ENCODE assay signal across 33 cellular contexts in genomic region chr10:59088912-59089573, GRCh38.
"Had no signal": no experiment of that assay in that cellular context is flagged by ENCODE, and none has a peak within 500 bp of the region (broad histone marks: within the 10 kb centered on the region; RNA-seq: fewer than 3 reads in every experiment).

No MANE protein-coding gene starts in this region.

- H3K9ac ChIP-seq: parathyroid adenoma had no signal

- H3K27ac ChIP-seq: ovary, parathyroid adenoma, psoas muscle, skin epidermis, spleen, suprapubic skin, testis, tibial artery, transverse colon, upper lobe of right lung, uterus had no signal

- H3K4me1 Mint-ChIP-seq: naive B cell; naive thymus-derived CD8-positive, alpha-beta T cell; nephron progenitor cell; stimulated activated memory B cell treated with anti-CD40 and anti-IgM and Interleukin-4, amounts not matched to agents 10 μg/mL and 1 μg/mL and 100 μg/mL, for 72 hours; stimulated activated naive CD8-positive, alpha-beta T cell treated with anti-CD3 and anti-CD28 coated beads, Interleukin-15, amount 100 ng/mL, for 72 hours had no signal

- H3K4me2 ChIP-seq: smooth muscle cell had no signal

- H3K4me3 Mint-ChIP-seq: naive B cell; naive thymus-derived CD8-positive, alpha-beta T cell; natural killer cell treated with Interleukin-12 subunit alpha and Interleukin-12 subunit beta and Interleukin-15 and Interleukin-18, amount 100 ng/mL, for 72 hours; nephron progenitor cell; neural crest cell; stimulated activated memory B cell treated with anti-CD40 and anti-IgM and Interleukin-4, amounts not matched to agents 10 μg/mL and 1 μg/mL and 100 μg/mL, for 72 hours; stimulated activated naive CD8-positive, alpha-beta T cell treated with anti-CD3 and anti-CD28 coated beads, Interleukin-15, amount 100 ng/mL, for 72 hours; type B pancreatic cell had no signal

- H3K36me3 Mint-ChIP-seq: naive B cell; naive thymus-derived CD8-positive, alpha-beta T cell; natural killer cell treated with Interleukin-12 subunit alpha and Interleukin-12 subunit beta and Interleukin-15 and Interleukin-18, amount 100 ng/mL, for 72 hours; stimulated activated memory B cell treated with anti-CD40 and anti-IgM and Interleukin-4, amounts not matched to agents 10 μg/mL and 1 μg/mL and 100 μg/mL, for 72 hours; type B pancreatic cell had no signal

- ATAC-seq: naive thymus-derived CD8-positive, alpha-beta T cell; natural killer cell treated with Interleukin-12 subunit alpha and Interleukin-12 subunit beta and Interleukin-15 and Interleukin-18, amount 100 ng/mL, for 72 hours; psoas muscle; right cardiac atrium; sciatic nerve; stimulated activated memory B cell treated with anti-CD40 and anti-IgM and Interleukin-4, amounts not matched to agents 10 μg/mL and 1 μg/mL and 100 μg/mL, for 72 hours; stimulated activated naive CD8-positive, alpha-beta T cell treated with anti-CD3 and anti-CD28 coated beads, Interleukin-15, amount 100 ng/mL, for 72 hours; stimulated activated naive CD8-positive, alpha-beta T cell treated with anti-CD3 and anti-CD28 coated beads, Interleukin-15, Interleukin-2, amounts not matched to agents 100 U/mL and 50 U/mL, for 24 hours; upper lobe of right lung had no signal

- DNase-seq: naive B cell; naive thymus-derived CD8-positive, alpha-beta T cell; nephron progenitor cell; occipital lobe; ovary; posterior cingulate gyrus; psoas muscle; right cardiac atrium; spleen; stimulated activated CD4-positive, alpha-beta T cell treated with anti-CD3 and anti-CD28 coated beads, Interleukin-12 subunit alpha, Interleukin-12 subunit beta, amount 100 ng/mL, for 4 hours; stimulated activated CD4-positive, alpha-beta T cell treated with anti-CD3 and anti-CD28 coated beads, Interleukin-2, amount 100 ng/mL, for 24 hours; stimulated activated CD4-positive, alpha-beta T cell treated with anti-CD3 and anti-CD28 coated beads, Interleukin-2, amount 100 ng/mL, for 48 hours; stimulated activated CD4-positive, alpha-beta T cell treated with anti-CD3 and anti-CD28 coated beads, Interleukin-4, amount 100 ng/mL, for 4 hours; stimulated activated CD8-positive, alpha-beta memory T cell treated with anti-CD3 and anti-CD28 coated beads, Interleukin-4, amount 100 ng/mL, for 48 hours; stimulated activated naive CD4-positive, alpha-beta T cell; stimulated activated naive CD8-positive, alpha-beta T cell treated with anti-CD3 and anti-CD28 coated beads, Interleukin-15, amount 100 ng/mL, for 72 hours; stimulated activated naive CD8-positive, alpha-beta T cell treated with anti-CD3 and anti-CD28 coated beads, Interleukin-15, Interleukin-2, amounts not matched to agents 100 U/mL and 50 U/mL, for 24 hours; substantia nigra; testis; transverse colon; upper lobe of right lung; uterus had no signal

- H3K9me3 Mint-ChIP-seq: nephron progenitor cell; stimulated activated naive CD8-positive, alpha-beta T cell treated with anti-CD3 and anti-CD28 coated beads, Interleukin-15, amount 100 ng/mL, for 72 hours had no signal

- H2AFZ ChIP-seq: parathyroid adenoma had no signal

- H3K4me3 ChIP-seq: ovary, psoas muscle, skin epidermis, smooth muscle cell, spleen, suprapubic skin, testis, tibial artery, transverse colon, upper lobe of right lung, uterus had no signal

- H3K9me3 ChIP-seq: ovary, psoas muscle, spleen, suprapubic skin, testis, tibial artery, transverse colon, upper lobe of right lung, uterus had no signal

- H3K27ac Mint-ChIP-seq: naive thymus-derived CD8-positive, alpha-beta T cell; natural killer cell treated with Interleukin-12 subunit alpha and Interleukin-12 subunit beta and Interleukin-15 and Interleukin-18, amount 100 ng/mL, for 72 hours; nephron progenitor cell; progenitor cell of endocrine pancreas; stimulated activated memory B cell treated with anti-CD40 and anti-IgM and Interleukin-4, amounts not matched to agents 10 μg/mL and 1 μg/mL and 100 μg/mL, for 72 hours; stimulated activated naive CD8-positive, alpha-beta T cell treated with anti-CD3 and anti-CD28 coated beads, Interleukin-15, amount 100 ng/mL, for 72 hours; type B pancreatic cell had no signal

- H3K27me3 ChIP-seq: ovary, spleen, suprapubic skin, testis, tibial artery, transverse colon, upper lobe of right lung, uterus had no signal

- H3K4me1 ChIP-seq: parathyroid adenoma, psoas muscle, spleen, suprapubic skin, testis, upper lobe of right lung, uterus had no signal

- H3K36me3 ChIP-seq: ovary, spleen, suprapubic skin, tibial artery, transverse colon, upper lobe of right lung, uterus had no signal

- H3K27me3 Mint-ChIP-seq: naive B cell; natural killer cell treated with Interleukin-12 subunit alpha and Interleukin-12 subunit beta and Interleukin-15 and Interleukin-18, amount 100 ng/mL, for 72 hours; progenitor cell of endocrine pancreas; stimulated activated memory B cell treated with anti-CD40 and anti-IgM and Interleukin-4, amounts not matched to agents 10 μg/mL and 1 μg/mL and 100 μg/mL, for 72 hours; stimulated activated naive CD8-positive, alpha-beta T cell treated with anti-CD3 and anti-CD28 coated beads, Interleukin-15, amount 100 ng/mL, for 72 hours; type B pancreatic cell had no signal
